32 cellular contexts compared by ENCODE assay signal in the genomic region with DNA sequence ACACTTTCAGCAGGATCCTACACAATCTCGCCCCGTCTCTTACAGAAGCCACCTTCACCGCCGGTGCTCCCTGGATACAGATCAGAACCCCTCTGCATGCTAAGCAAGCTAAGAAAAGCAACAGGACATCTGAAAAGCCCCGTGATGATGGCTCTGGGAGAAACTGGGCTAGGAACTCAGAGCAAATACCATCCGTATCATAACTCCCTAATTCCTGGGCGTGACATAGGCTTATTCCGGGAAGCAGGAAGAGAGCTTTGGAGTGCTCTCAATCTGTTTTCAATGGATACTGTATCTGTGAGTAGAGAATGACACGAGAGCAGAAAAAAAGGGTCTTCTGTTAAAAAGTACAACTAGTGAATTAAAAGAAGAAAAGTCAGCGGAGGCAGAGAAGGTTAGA.
A peak's percentile ranks its signal among the peaks of the same experiment; 100 is the strongest.
DNase-seq lines count a peak whose midpoint lies in the region; FAIRE-seq and TF ChIP-seq lines count a peak whose summit lies in the region.
"Had no signal": no experiment of that assay in that cellular context is flagged by ENCODE, and none has a peak within 500 bp of the region (broad histone marks: within the 10 kb centered on the region; RNA-seq: fewer than 3 reads in every experiment).

No MANE protein-coding gene starts in this region.

- WGBS in smooth muscle cell (ENCODE audit: low lambda C conversion rate): 54% methylated on average over 10 of the region's 10 CpGs
- 75% methylated on average over 10 of the region's 10 CpGs for WGBS in suprapubic skin

- TF ChIP-seq CTCF in keratinocyte (optimal IDR thresholded peaks at IDR 0.05 in 1 of 3, IDR thresholded peaks at IDR 0.05 in 1 of 3, conservative IDR thresholded peaks at IDR 0.05 in 1 of 3; ENCODE audit: extremely low read depth in 1 of 3, insufficient read depth in 2 of 3, low read length in 3 of 3): no peak
- TF ChIP-seq CTCF in smooth muscle cell (IDR thresholded peaks at IDR 0.05; ENCODE audit: borderline replicate concordance, insufficient read depth, poor library complexity, severe bottlenecking): no peak
- no peak for TF ChIP-seq CTCF in suprapubic skin (IDR thresholded peaks at IDR 0.05)

- no peaks in the 10 kb centered on the region for H3F3A ChIP-seq in smooth muscle cell (ENCODE audit: low read depth)

- no peak for TF ChIP-seq POLR2A in suprapubic skin (IDR thresholded peaks at IDR 0.05)

- H3K9me3 ChIP-seq in keratinocyte (ENCODE audit: control insufficient read depth, low read depth, low read length) (no peaks in the 10 kb centered on the region), smooth muscle cell (replicated peaks; ENCODE audit: low read depth) (no peaks in the 10 kb centered on the region), suprapubic skin (no peaks in the 10 kb centered on the region)
- H3K9me3 ChIP-seq: esophagus squamous epithelium, gastroesophageal sphincter, MG63, neutrophil, right lobe of liver, transverse colon had no signal

- H2AFZ ChIP-seq in keratinocyte (ENCODE audit: control insufficient read depth, low read length) (no peak overlapping the region), smooth muscle cell (ENCODE audit: low read depth) (peak overlapping the region; percentile 15)

- H3K27ac ChIP-seq in keratinocyte (ENCODE audit: control insufficient read depth, insufficient read depth, low read length) (no peak overlapping the region), smooth muscle cell (ENCODE audit: low read depth) (no peak overlapping the region), suprapubic skin (no peak overlapping the region)
- H3K27ac ChIP-seq: dorsolateral prefrontal cortex, esophagus squamous epithelium, gastroesophageal sphincter, KMS-11, neutrophil, right lobe of liver, transverse colon had no signal

- dilution Hi-C loops in keratinocyte (cut with MboI; ENCODE audit: extremely low pct_ligation_motif_present, low sequenced_read_pairs): no loop called here

- H3K4me1 ChIP-seq in keratinocyte (ENCODE audit: control insufficient read depth, extremely low read depth, insufficient read depth, low read length): peaks cover 14% of the 10 kb centered on the region
- H3K4me1 ChIP-seq in smooth muscle cell (ENCODE audit: low read depth): peaks cover 17% of the 10 kb centered on the region
- H3K4me1 ChIP-seq in suprapubic skin: no peaks in the 10 kb centered on the region
- H3K4me1 ChIP-seq: gastroesophageal sphincter, right lobe of liver, transverse colon had no signal

- H3K9me1 ChIP-seq in keratinocyte (ENCODE audit: control insufficient read depth, extremely low read depth, insufficient read depth, low read length): no peaks in the 10 kb centered on the region

- H3K36me3 ChIP-seq in keratinocyte (ENCODE audit: control insufficient read depth in 2 of 2, extremely low read depth in 1 of 2, insufficient read depth in 2 of 2, low read length in 2 of 2) (no peaks in the 10 kb centered on the region), smooth muscle cell (ENCODE audit: low read depth) (no peaks in the 10 kb centered on the region), suprapubic skin (no peaks in the 10 kb centered on the region)
- H3K36me3 ChIP-seq: esophagus squamous epithelium, gastroesophageal sphincter, MG63, neutrophil, right lobe of liver, transverse colon had no signal

- no peak overlapping the region for H3K4me3 ChIP-seq in keratinocyte (ENCODE audit: control insufficient read depth in 2 of 3, extremely low read depth in 1 of 3, insufficient read depth in 2 of 3, low read depth in 1 of 3, low read length in 3 of 3)
- H3K4me3 ChIP-seq in smooth muscle cell: no peak overlapping the region
- no peak overlapping the region for H3K4me3 ChIP-seq in suprapubic skin
- H3K4me3 ChIP-seq: dorsolateral prefrontal cortex, esophagus squamous epithelium, gastroesophageal sphincter, MG63, right lobe of liver, transverse colon had no signal

- no peak overlapping the region for H3K9ac ChIP-seq in keratinocyte (ENCODE audit: control insufficient read depth, extremely low read depth, insufficient read depth, low read length)
- H3K9ac ChIP-seq in smooth muscle cell (ENCODE audit: low read depth): no peak overlapping the region
- H3K9ac ChIP-seq: KMS-11 had no signal

- TF ChIP-seq EP300 in suprapubic skin (IDR thresholded peaks at IDR 0.05): no peak

- FAIRE-seq in keratinocyte (lab: Jason Lieb, UNC): no peak
- FAIRE-seq: D721Med, RCC 7860 had no signal

- H3K4me2 ChIP-seq in keratinocyte (ENCODE audit: control insufficient read depth, extremely low read depth, insufficient read depth, low read depth, low read length) (peak overlapping the region; percentile 13), smooth muscle cell (peak overlapping the region; percentile 44)
- H3K4me2 ChIP-seq: KMS-11 had no signal

- H3K27me3 ChIP-seq in keratinocyte (ENCODE audit: control insufficient read depth, extremely low read depth, insufficient read depth, low read length): no peaks in the 10 kb centered on the region
- no peaks in the 10 kb centered on the region for H3K27me3 ChIP-seq in smooth muscle cell (ENCODE audit: low read depth)
- no peaks in the 10 kb centered on the region for H3K27me3 ChIP-seq in suprapubic skin
- H3K27me3 ChIP-seq: MG63, right lobe of liver had no signal

- DNase-seq in NCI-H524 (lab: John Stamatoyannopoulos, UW) (peak; percentile 11 to 64), NCI-H524 treated with DMSO at 0.1 percent for 48 hours (lab: John Stamatoyannopoulos, UW) (no peak), NCI-H82 treated with DMSO at 0.1 percent for 48 hours (lab: John Stamatoyannopoulos, UW; ENCODE audit: unreplicated experiment) (peak; percentile 26), keratinocyte (ENCODE audit: low read depth, low spot score) (no peak), smooth muscle cell (lab: John Stamatoyannopoulos, UW; ENCODE audit: unreplicated experiment) (no peak), kidney glomerular epithelial cell (lab: John Stamatoyannopoulos, UW) (no peak), suprapubic skin (ENCODE audit: low spot score in 2 of 2) (no peak), COLO829 (ENCODE audit: low spot score) (no peak)
- DNase-seq: 8988T; activated CD4-positive, alpha-beta T cell treated with anti-CD3 and anti-CD28 coated beads for 36 hours; activated CD8-positive, alpha-beta memory T cell treated with anti-CD3 and anti-CD28 coated beads, Interleukin-2, amount 50 U/mL, for 48 hours; activated CD8-positive, alpha-beta T cell treated with anti-CD3 and anti-CD28 coated beads for 36 hours; activated naive CD4-positive, alpha-beta T cell treated with anti-CD3 and anti-CD28 coated beads, Interleukin-2, amount 10 ng/mL, durations not matched to agents 7 days and 5 days; amniotic stem cell; CD4-positive, CD25-positive, alpha-beta regulatory T cell; DND-41; dorsolateral prefrontal cortex; esophagus squamous epithelium; GF-D8; immature natural killer cell; MG63; NCI-H1105 treated with DMSO at 0.1 percent for 48 hours; NCI-H187 treated with DMSO at 0.1 percent for 48 hours; NCI-H2171 treated with DMSO at 0.1 percent for 48 hours; right lobe of liver; stimulated activated CD4-positive, alpha-beta T cell treated with anti-CD3 and anti-CD28 coated beads, Interleukin-4, amount 100 ng/mL, for 24 hours; transverse colon had no signal

- H4K20me1 ChIP-seq in keratinocyte (ENCODE audit: control insufficient read depth, extremely low read depth, insufficient read depth, low read length): no peaks in the 10 kb centered on the region
- no peaks in the 10 kb centered on the region for H4K20me1 ChIP-seq in smooth muscle cell (ENCODE audit: low read depth)

- H3K79me2 ChIP-seq in keratinocyte (ENCODE audit: control insufficient read depth, insufficient read depth, low read length) (no peaks in the 10 kb centered on the region), smooth muscle cell (ENCODE audit: low read depth) (no peaks in the 10 kb centered on the region)

Comparison
In these comparisons a context has a peak if more than half of its experiments do, and no peak if none do; other contexts are left out.
1. DNase-seq: peak in NCI-H524 (2 of 2) and NCI-H82 treated with DMSO at 0.1 percent for 48 hours (single experiment); none in NCI-H524 treated with DMSO at 0.1 percent for 48 hours (single experiment), keratinocyte (single experiment), smooth muscle cell (single experiment), kidney glomerular epithelial cell (single experiment), suprapubic skin (0 of 2) and COLO829 (single experiment).